Comparison of ENCODE assay signal across 8 cellular contexts in the genomic region with DNA sequence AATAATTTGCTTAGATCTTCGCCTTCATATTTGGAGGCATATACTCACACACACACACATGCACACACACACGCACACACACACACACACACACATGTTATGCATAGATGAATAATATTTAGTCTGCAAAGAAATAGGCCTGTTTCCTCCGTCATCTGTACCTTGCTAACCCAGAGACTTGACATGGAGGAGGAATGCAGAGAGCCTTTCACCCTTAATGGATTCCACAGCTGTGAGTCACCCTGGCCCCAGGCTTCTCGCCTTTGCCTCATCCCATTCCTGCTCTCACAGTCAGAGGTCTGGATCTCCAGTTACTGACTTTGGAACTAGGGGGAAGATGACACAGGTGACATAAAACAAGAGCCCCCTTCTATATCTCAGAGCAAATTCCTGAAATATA. TPM values are rescaled to one million over a fixed set of nuclear protein-coding genes. Genes with fewer than 3 reads are reported as not detected.
A peak's percentile ranks its signal among the peaks of the same experiment; 100 is the strongest.
DNase-seq lines count a peak whose midpoint lies in the region; FAIRE-seq and TF ChIP-seq lines count a peak whose summit lies in the region.

No MANE protein-coding gene starts in this region.

- H3K4ac ChIP-seq in mesendoderm (ENCODE audit: low read depth, low read length): no peak overlapping the region

- no peak overlapping the region for H2BK5ac ChIP-seq in mesendoderm (ENCODE audit: low read length)

- DNase-seq in AG04450 (ENCODE audit: low read depth, low spot score): peak; percentile 95
- peak; percentile 92 for DNase-seq in MG63
- peak; percentile 94 for DNase-seq in epithelial cell of proximal tubule (ENCODE audit: low read depth)
- peak; percentile 99 for DNase-seq in mesendoderm
- DNase-seq in activated naive CD8-positive, alpha-beta T cell treated with anti-CD3 and anti-CD28 coated beads for 36 hours: no peak
- DNase-seq in GM19239 (ENCODE audit: insufficient read length, low spot score): no peak
- no peak for DNase-seq in amygdala (lab: John Stamatoyannopoulos, UW)
- no peak for DNase-seq in GM13976 (ENCODE audit: low spot score)

- H3K79me2 ChIP-seq in mesendoderm (ENCODE audit: control insufficient read depth, insufficient read depth, low read length): peaks cover 36% of the 10 kb centered on the region

- H3K4me2 ChIP-seq in mesendoderm (ENCODE audit: low read length): no peak overlapping the region

- peaks cover 18% of the 10 kb centered on the region for H3K4me1 ChIP-seq in mesendoderm (ENCODE audit: control insufficient read depth, low read depth, low read length)

- H3K18ac ChIP-seq in mesendoderm (ENCODE audit: low read length): peak overlapping the region; percentile 68

- no peak overlapping the region for H3K56ac ChIP-seq in mesendoderm (ENCODE audit: low read length)

- no peak overlapping the region for H2BK15ac ChIP-seq in mesendoderm (replicated peaks; ENCODE audit: low read depth)

- CTCF ChIA-PET in AG04450 (lab: Charles Lee): no interaction called here

- H3K9me3 Mint-ChIP-seq in activated naive CD8-positive, alpha-beta T cell treated with anti-CD3 and anti-CD28 coated beads for 36 hours: no peaks in the 10 kb centered on the region

- no peak overlapping the region for H2AK5ac ChIP-seq in mesendoderm (ENCODE audit: low read length)

- H3K27ac Mint-ChIP-seq in activated naive CD8-positive, alpha-beta T cell treated with anti-CD3 and anti-CD28 coated beads for 36 hours: no peak overlapping the region

- H3K27ac ChIP-seq in AG04450 (ENCODE audit: low read depth, low read length) (peak overlapping the region; percentile 93), mesendoderm (ENCODE audit: low read depth, low read length) (no peak overlapping the region)

- no peaks in the 10 kb centered on the region for H3K36me3 Mint-ChIP-seq in activated naive CD8-positive, alpha-beta T cell treated with anti-CD3 and anti-CD28 coated beads for 36 hours

- no peaks in the 10 kb centered on the region for H3K27me3 Mint-ChIP-seq in activated naive CD8-positive, alpha-beta T cell treated with anti-CD3 and anti-CD28 coated beads for 36 hours

- TF ChIP-seq CTCF in AG04450 (IDR thresholded peaks at IDR 0.05; ENCODE audit: low read depth, low read length): no peak
- no peak for TF ChIP-seq CTCF in epithelial cell of proximal tubule (conservative IDR thresholded peaks at IDR 0.05; ENCODE audit: low read depth, low read length)
- TF ChIP-seq CTCF in GM13976 (IDR thresholded peaks at IDR 0.05; ENCODE audit: borderline replicate concordance, control extremely low read depth, extremely low read depth, insufficient read depth, missing control alignments): no peak

- POLR2A ChIA-PET in AG04450 (lab: Yijun Ruan, JAX): interaction anchor here (1.3 kb wide), 1 partner anchor 31 kb away, joined by 7 read pairs; no protein-coding TSS in a partner anchor

- H3K9ac ChIP-seq in mesendoderm (ENCODE audit: low read length): no peak overlapping the region

- no peaks in the 10 kb centered on the region for H3K4me1 Mint-ChIP-seq in activated naive CD8-positive, alpha-beta T cell treated with anti-CD3 and anti-CD28 coated beads for 36 hours

- no peak overlapping the region for H3K4me3 Mint-ChIP-seq in activated naive CD8-positive, alpha-beta T cell treated with anti-CD3 and anti-CD28 coated beads for 36 hours

- H3K9me3 ChIP-seq in AG04450 (ENCODE audit: control insufficient read depth, insufficient read depth, low read length): no peaks in the 10 kb centered on the region
- no peaks in the 10 kb centered on the region for H3K9me3 ChIP-seq in MG63

- no peak overlapping the region for H2BK120ac ChIP-seq in mesendoderm (ENCODE audit: low read depth, low read length)

- H3K23ac ChIP-seq in mesendoderm (ENCODE audit: low read length): no peak overlapping the region

- WGBS in mesendoderm (ENCODE audit: extremely low coverage, insufficient coverage, low lambda C conversion rate): no CpG with 5 or more reads among the region's 4 CpGs

- H3K27me3 ChIP-seq in AG04450 (ENCODE audit: control insufficient read depth, insufficient read depth, low read length): no peaks in the 10 kb centered on the region
- no peaks in the 10 kb centered on the region for H3K27me3 ChIP-seq in MG63
- no peaks in the 10 kb centered on the region for H3K27me3 ChIP-seq in mesendoderm (ENCODE audit: insufficient read depth, low read length, poor library complexity)

- H3K36me3 ChIP-seq in MG63 (no peaks in the 10 kb centered on the region; the same call in none of the 2 replicates), mesendoderm (ENCODE audit: control insufficient read depth, insufficient read depth, low read length) (no peaks in the 10 kb centered on the region)

- in situ Hi-C loops in GM13976 (cut with MboI; ENCODE audit: low sequenced_read_pairs, unreplicated experiment): no loop called here

- no peak overlapping the region for H4K5ac ChIP-seq in mesendoderm (ENCODE audit: low read length)

- peaks cover 5% of the 10 kb centered on the region for H3K79me1 ChIP-seq in mesendoderm (ENCODE audit: low read length)

- FAIRE-seq in GM19239 (lab: Jason Lieb, UNC): no peak

- no peak overlapping the region for H4K8ac ChIP-seq in mesendoderm (ENCODE audit: low read depth, low read length)

- H3K4me3 ChIP-seq in AG04450 (ENCODE audit: low read depth, low read length) (no peak overlapping the region), MG63 (no peak overlapping the region), epithelial cell of proximal tubule (ENCODE audit: low read depth, low read length) (no peak overlapping the region), mesendoderm (ENCODE audit: low read length) (no peak overlapping the region)

RNA-seq across cellular contexts. Expression of a gene that starts 29.7 kb away (rescaled TPM):
- 7.5 and 11.9 TPM in 2 replicates for polyA plus RNA-seq in AG04450 (2011; rRNA removed)
- 49.7 and 76.0 TPM in 2 replicates for polyA minus RNA-seq in AG04450 (2011; rRNA and poly(A)+ RNA removed)
- 6.8 and 24.5 TPM in 2 replicates for total RNA-seq in MG63 (2014; rRNA removed; shearing (Covaris generic); ENCODE audit: low replicate concordance)
- total RNA-seq in epithelial cell of proximal tubule: 8.8 and 22.1 TPM in 2 replicates
- polyA plus RNA-seq in mesendoderm (2013, experiment 1 of 2): 11.5 TPM
- polyA plus RNA-seq in mesendoderm (2013, experiment 2 of 2): 11.7 TPM
- total RNA-seq in activated naive CD8-positive, alpha-beta T cell treated with anti-CD3 and anti-CD28 coated beads for 36 hours: under 1 TPM in 1 of 2 experiments, not detected in 1; 0.23 TPM

Comparison
In these comparisons a context has a peak if more than half of its experiments do, and no peak if none do; other contexts are left out.
1. DNase-seq: peak in AG04450 (single experiment), MG63 (single experiment), epithelial cell of proximal tubule (single experiment) and mesendoderm (single experiment); none in activated naive CD8-positive, alpha-beta T cell treated with anti-CD3 and anti-CD28 coated beads for 36 hours (single experiment), GM19239 (single experiment), amygdala (0 of 56) and GM13976 (single experiment).